ENCODE assay signal across 20 cellular contexts in the genomic region with DNA sequence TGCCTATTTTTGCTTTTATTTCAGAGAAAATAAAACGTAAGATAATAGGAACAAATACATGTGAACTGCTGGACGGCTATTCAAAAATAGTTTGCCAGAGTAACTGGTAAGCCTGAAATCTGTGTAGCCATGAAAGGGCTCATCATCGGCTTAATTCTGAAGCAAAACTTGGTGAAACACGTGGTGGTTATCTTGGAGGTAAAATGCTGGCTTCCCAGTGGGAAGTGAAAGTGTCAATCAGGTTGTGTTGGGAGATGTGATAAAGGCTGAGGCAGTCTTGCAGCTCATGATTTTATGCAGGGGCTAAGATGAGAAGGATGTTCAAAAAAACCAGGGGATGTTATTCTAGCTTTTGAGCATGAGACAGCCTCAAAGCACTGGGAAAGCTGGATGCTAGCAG.
"Had no signal": no experiment of that assay in that cellular context is flagged by ENCODE, and none has a peak within 500 bp of the region (broad histone marks: within the 10 kb centered on the region; RNA-seq: fewer than 3 reads in every experiment).

No MANE protein-coding gene starts in this region.

- H3K36me3 Mint-ChIP-seq: activated CD8-positive, alpha-beta memory T cell treated with anti-CD3 and anti-CD28 coated beads, Interleukin-2, amount 10 ng/mL, durations not matched to agents 7 days and 5 days; natural killer cell treated with Interleukin-12 subunit alpha and Interleukin-12 subunit beta and Interleukin-15 and Interleukin-18, amount 100 ng/mL, for 72 hours had no signal

- H3K27ac ChIP-seq: vagina had no signal

- H3K27ac Mint-ChIP-seq: activated CD4-positive, alpha-beta memory T cell treated with anti-CD3 and anti-CD28 coated beads, Interleukin-2, amount 10 ng/mL, durations not matched to agents 7 days and 5 days; activated CD8-positive, alpha-beta memory T cell treated with anti-CD3 and anti-CD28 coated beads, Interleukin-2, amount 10 ng/mL, durations not matched to agents 7 days and 5 days; activated naive CD8-positive, alpha-beta T cell treated with anti-CD3 and anti-CD28 coated beads, Interleukin-2, amount 50 U/mL, for 24 hours; activated T-helper 2 cell treated with anti-CD3 and anti-CD28 coated beads, Interferon-gamma antibody, Interleukin-2, Interleukin-4, amounts not matched to agents 10 μg/mL and 5 μg/mL and 100 μg/mL, durations not matched to agents 14 hours and 24 hours and 36 hours had no signal

- ATAC-seq: activated CD8-positive, alpha-beta memory T cell treated with anti-CD3 and anti-CD28 coated beads, Interleukin-2, amount 10 ng/mL, durations not matched to agents 7 days and 5 days; activated naive CD8-positive, alpha-beta T cell treated with anti-CD3 and anti-CD28 coated beads, Interleukin-2, amount 50 U/mL, for 24 hours; left lobe of liver; natural killer cell treated with Interleukin-12 subunit alpha and Interleukin-12 subunit beta and Interleukin-15 and Interleukin-18, amount 100 ng/mL, for 72 hours had no signal

- H3K27me3 Mint-ChIP-seq: activated CD4-positive, alpha-beta memory T cell treated with anti-CD3 and anti-CD28 coated beads, Interleukin-2, amount 10 ng/mL, durations not matched to agents 7 days and 5 days; activated CD8-positive, alpha-beta memory T cell treated with anti-CD3 and anti-CD28 coated beads, Interleukin-2, amount 10 ng/mL, durations not matched to agents 7 days and 5 days; activated naive CD8-positive, alpha-beta T cell treated with anti-CD3 and anti-CD28 coated beads, Interleukin-2, amount 50 U/mL, for 24 hours; central memory CD8-positive, alpha-beta T cell; natural killer cell treated with Interleukin-12 subunit alpha and Interleukin-12 subunit beta and Interleukin-15 and Interleukin-18, amount 100 ng/mL, for 72 hours had no signal

- H3K4me3 Mint-ChIP-seq: activated CD4-positive, alpha-beta memory T cell treated with anti-CD3 and anti-CD28 coated beads, Interleukin-2, amount 10 ng/mL, durations not matched to agents 7 days and 5 days; activated CD8-positive, alpha-beta memory T cell treated with anti-CD3 and anti-CD28 coated beads, Interleukin-2, amount 10 ng/mL, durations not matched to agents 7 days and 5 days; activated naive CD8-positive, alpha-beta T cell treated with anti-CD3 and anti-CD28 coated beads, Interleukin-2, amount 50 U/mL, for 24 hours; central memory CD8-positive, alpha-beta T cell; natural killer cell treated with Interleukin-12 subunit alpha and Interleukin-12 subunit beta and Interleukin-15 and Interleukin-18, amount 100 ng/mL, for 72 hours had no signal

- H3K36me3 ChIP-seq: spleen, vagina had no signal

- H3K27me3 ChIP-seq: spleen, vagina had no signal

- DNase-seq: activated CD4-positive, alpha-beta memory T cell treated with anti-CD3 and anti-CD28 coated beads, Interleukin-2, amount 10 ng/mL, durations not matched to agents 7 days and 5 days; activated CD4-positive, alpha-beta T cell treated with anti-CD3 and anti-CD28 coated beads for 4 hours; activated CD8-positive, alpha-beta memory T cell treated with anti-CD3 and anti-CD28 coated beads, Interleukin-2, amount 10 ng/mL, durations not matched to agents 7 days and 5 days; activated naive CD4-positive, alpha-beta T cell treated with Interleukin-2 at 50 U/mL for 16 hours; activated naive CD8-positive, alpha-beta T cell treated with anti-CD3 and anti-CD28 coated beads, Interleukin-2, amount 50 U/mL, for 24 hours; anterior cingulate cortex; cortex of kidney; effector CD4-positive, alpha-beta T cell; head of caudate nucleus; kidney; retina; spleen; stimulated activated naive CD4-positive, alpha-beta T cell treated with Interleukin-2 at 50 U/mL for 16 hours; trophoblast cell had no signal

- H3K4me3 ChIP-seq: lung, spleen, vagina had no signal

- H3K4me1 ChIP-seq: vagina had no signal

- H3K9me3 ChIP-seq: vagina had no signal

- H3K9me3 Mint-ChIP-seq: central memory CD8-positive, alpha-beta T cell had no signal
